8 cellular contexts compared by ENCODE assay signal in the genomic region with DNA sequence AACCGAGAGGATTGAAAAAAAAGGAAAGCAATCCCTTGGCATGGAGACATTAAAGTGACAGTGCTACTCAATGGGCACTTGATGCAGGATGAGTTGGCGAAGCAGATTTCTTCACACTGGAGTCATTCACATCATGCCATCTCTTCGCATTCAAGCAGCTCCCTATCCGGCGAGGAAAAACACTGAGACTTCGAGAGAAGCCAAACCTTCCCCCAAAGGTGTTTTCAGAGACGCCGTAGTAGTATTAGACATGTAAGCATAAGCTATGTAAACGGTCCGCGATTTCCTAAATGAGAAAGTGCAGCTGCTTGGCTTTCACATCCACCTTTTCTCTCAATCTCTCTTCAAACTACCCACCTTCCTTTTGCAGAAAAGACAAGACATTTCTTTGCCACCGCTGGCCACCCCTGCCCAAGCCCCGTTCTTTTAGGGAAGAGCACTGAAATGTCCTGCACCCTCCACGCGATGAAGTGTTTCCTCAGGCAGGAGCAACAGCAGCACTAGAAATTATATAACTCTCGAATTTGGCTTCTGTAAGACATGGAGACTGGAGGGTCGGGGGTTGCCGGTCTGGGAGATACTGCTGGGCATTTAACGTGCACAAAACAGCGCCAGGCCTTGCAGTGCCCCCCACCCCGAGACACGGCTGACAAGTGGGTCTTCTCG. TPM values are rescaled to one million over a fixed set of nuclear protein-coding genes. Genes with fewer than 3 reads are reported as not detected.
DNase-seq lines count a peak whose midpoint lies in the region; ATAC-seq and TF ChIP-seq lines count a peak whose summit lies in the region.

A gene (minus strand): TSS at position 13 of the 666 bp plus-strand sequence.

- intact Hi-C loops in Right ventricle myocardium inferior (cut with DNase I) (no loop called here), cardiac septum (cut with DNase I) (loop anchor here (5.0 kb wide), 1 partner anchor 440 kb away; a partner anchor contains a TSS)

- peaks cover 29% of the 10 kb centered on the region for H3K36me3 Mint-ChIP-seq in activated T-helper 17 cell treated with anti-CD3 and anti-CD28 coated beads, Interleukin-2, amount 50 U/mL, for 72 hours (ENCODE audit: low read depth)
- H3K36me3 Mint-ChIP-seq in natural killer cell treated with Interleukin-12 subunit alpha and Interleukin-12 subunit beta and Interleukin-15 and Interleukin-18, amount 100 ng/mL, for 72 hours: no peaks in the 10 kb centered on the region

- DNase-seq in Right ventricle myocardium inferior (ENCODE audit: missing footprints) (no peak), cardiac septum (ENCODE audit: low spot score) (no peak), LHCN-M2 (ENCODE audit: low read depth) (peak; percentile 41), fibroblast of villous mesenchyme (ENCODE audit: low read depth) (peak; percentile 23)
- no peak for DNase-seq in natural killer cell treated with Interleukin-12 subunit alpha and Interleukin-12 subunit beta and Interleukin-15 and Interleukin-18, amount 100 ng/mL, for 72 hours (ENCODE audit: low spot score)

- no peaks in the 10 kb centered on the region for H3K9me3 Mint-ChIP-seq in activated T-helper 17 cell treated with anti-CD3 and anti-CD28 coated beads, Interleukin-2, amount 50 U/mL, for 72 hours
- no peaks in the 10 kb centered on the region for H3K9me3 Mint-ChIP-seq in natural killer cell treated with Interleukin-12 subunit alpha and Interleukin-12 subunit beta and Interleukin-15 and Interleukin-18, amount 100 ng/mL, for 72 hours

- peak within 1 kb of the TSS; percentile 99 for H3K4me3 Mint-ChIP-seq in activated T-helper 17 cell treated with anti-CD3 and anti-CD28 coated beads, Interleukin-2, amount 50 U/mL, for 72 hours
- H3K4me3 Mint-ChIP-seq in natural killer cell treated with Interleukin-12 subunit alpha and Interleukin-12 subunit beta and Interleukin-15 and Interleukin-18, amount 100 ng/mL, for 72 hours: peak within 1 kb of the TSS; percentile 97

- peak within 1 kb of the TSS; percentile 71 for H3K4me3 ChIP-seq in fibroblast of villous mesenchyme (ENCODE audit: low read depth, low read length)

- ATAC-seq in Right ventricle myocardium inferior: peak; percentile 30
- ATAC-seq in activated T-helper 17 cell treated with anti-CD3 and anti-CD28 coated beads, Interleukin-2, amount 50 U/mL, for 72 hours (replicated peaks): no peak
- ATAC-seq in natural killer cell treated with Interleukin-12 subunit alpha and Interleukin-12 subunit beta and Interleukin-15 and Interleukin-18, amount 100 ng/mL, for 72 hours: no peak
- ATAC-seq in HG03521 (IDR thresholded peaks at IDR 0.05; ENCODE audit: unreplicated experiment): no peak
- no peak for ATAC-seq in GM18519 (IDR thresholded peaks at IDR 0.05; ENCODE audit: low FRiP score, unreplicated experiment)

- TF ChIP-seq CTCF in fibroblast of villous mesenchyme (IDR thresholded peaks at IDR 0.05; ENCODE audit: insufficient read depth, low read depth, low read length): no peak

- H3K27me3 Mint-ChIP-seq in activated T-helper 17 cell treated with anti-CD3 and anti-CD28 coated beads, Interleukin-2, amount 50 U/mL, for 72 hours: no peaks in the 10 kb centered on the region
- peaks cover 2 to 15% of the 10 kb centered on the region in 2 donors for H3K27me3 Mint-ChIP-seq in natural killer cell treated with Interleukin-12 subunit alpha and Interleukin-12 subunit beta and Interleukin-15 and Interleukin-18, amount 100 ng/mL, for 72 hours

- peak within 1 kb of the TSS; percentile 96 for H3K27ac Mint-ChIP-seq in activated T-helper 17 cell treated with anti-CD3 and anti-CD28 coated beads, Interleukin-2, amount 50 U/mL, for 72 hours
- H3K27ac Mint-ChIP-seq in natural killer cell treated with Interleukin-12 subunit alpha and Interleukin-12 subunit beta and Interleukin-15 and Interleukin-18, amount 100 ng/mL, for 72 hours: peak within 1 kb of the TSS; percentile 82 to 91

- H3K4me1 Mint-ChIP-seq in activated T-helper 17 cell treated with anti-CD3 and anti-CD28 coated beads, Interleukin-2, amount 50 U/mL, for 72 hours: peaks cover 6% of the 10 kb centered on the region
- H3K4me1 Mint-ChIP-seq in natural killer cell treated with Interleukin-12 subunit alpha and Interleukin-12 subunit beta and Interleukin-15 and Interleukin-18, amount 100 ng/mL, for 72 hours (ENCODE audit: low read depth in 2 of 2): peaks cover 17 to 18% of the 10 kb centered on the region in 2 donors

RNA-seq across cellular contexts. Expression of the gene that starts here (rescaled TPM):
- 5.7 TPM for total RNA-seq in Right ventricle myocardium inferior
- 9.9 TPM for total RNA-seq in cardiac septum
- 0.17 TPM in 1 of 2 replicates, not detected in the other for total RNA-seq in LHCN-M2 (2014; rRNA removed)
- 0.16 TPM for polyA plus RNA-seq in LHCN-M2 (2012)
- 1 to 10 TPM; 1.5 to 1.9 TPM for total RNA-seq in activated T-helper 17 cell treated with anti-CD3 and anti-CD28 coated beads, Interleukin-2, amount 50 U/mL, for 72 hours
- total RNA-seq in fibroblast of villous mesenchyme: 1.3 TPM in 2 replicates
- total RNA-seq in natural killer cell treated with Interleukin-12 subunit alpha and Interleukin-12 subunit beta and Interleukin-15 and Interleukin-18, amount 100 ng/mL, for 72 hours: 1 to 10 TPM; 1.1 to 1.7 TPM

Comparison
In these comparisons a context has a peak if more than half of its experiments do, and no peak if none do; other contexts are left out.
1. Peak in DNase-seq in LHCN-M2; RNA of the gene not detected or under 1 TPM.